ENCODE assay signal across 21 cellular contexts in the genomic region with DNA sequence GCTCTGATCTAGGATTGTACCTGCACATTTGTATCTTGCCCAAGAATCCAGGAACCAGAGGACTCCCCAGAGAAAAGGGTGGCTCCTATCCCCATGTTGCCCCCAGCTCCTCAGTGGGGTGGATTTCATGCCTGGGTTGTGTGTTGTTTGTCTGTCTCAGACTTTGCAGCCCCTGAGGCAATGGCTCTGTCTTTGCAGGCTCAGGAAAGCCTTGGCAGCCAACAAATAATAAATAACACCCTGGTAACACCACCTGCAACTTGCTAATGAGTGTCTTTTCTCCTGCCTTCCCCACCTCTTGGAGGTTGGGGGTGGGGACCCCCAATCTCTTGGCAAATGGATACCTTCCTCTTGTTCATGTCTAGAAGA.
DNase-seq lines count a peak whose midpoint lies in the region; TF ChIP-seq lines count a peak whose summit lies in the region.
"Had no signal": no experiment of that assay in that cellular context is flagged by ENCODE, and none has a peak within 500 bp of the region (broad histone marks: within the 10 kb centered on the region; RNA-seq: fewer than 3 reads in every experiment).

No MANE protein-coding gene starts in this region.

- no peaks in the 10 kb centered on the region for H3K9me3 Mint-ChIP-seq in activated naive CD4-positive, alpha-beta T cell treated with anti-CD3 and anti-CD28 coated beads, Interleukin-2, amount 10 ng/mL, durations not matched to agents 7 days and 5 days
- H3K9me3 Mint-ChIP-seq: CD4-positive, CD25-positive, alpha-beta regulatory T cell; CD8-positive, alpha-beta T cell; HFFc6 had no signal

- H4K20me1 ChIP-seq in PC-9 (ENCODE audit: insufficient read depth) = no peaks in the 10 kb centered on the region
- H4K20me1 ChIP-seq: BLaER1 had no signal

- H3K4me3 Mint-ChIP-seq in activated naive CD4-positive, alpha-beta T cell treated with anti-CD3 and anti-CD28 coated beads, Interleukin-2, amount 10 ng/mL, durations not matched to agents 7 days and 5 days = no peak overlapping the region
- H3K4me3 Mint-ChIP-seq: B cell; CD4-positive, CD25-positive, alpha-beta regulatory T cell; CD8-positive, alpha-beta T cell; HFFc6 had no signal

- H3K14ac ChIP-seq in trophoblast cell (ENCODE audit: low read length) = no peak overlapping the region

- no peaks in the 10 kb centered on the region for H3K27me3 ChIP-seq in PC-9 (ENCODE audit: insufficient read depth, low read depth)
- no peaks in the 10 kb centered on the region for H3K27me3 ChIP-seq in trophoblast cell (ENCODE audit: insufficient read depth, low read length)
- H3K27me3 ChIP-seq: BLaER1 had no signal

- CTCF ChIA-PET in activated naive CD4-positive, alpha-beta T cell treated with anti-CD3 and anti-CD28 coated beads, Interleukin-2, amount 10 ng/mL, durations not matched to agents 7 days and 5 days (lab: Charles Lee) = no interaction called here
- CTCF ChIA-PET in PC-9 (lab: Charles Lee) (no interaction called here), GM10248 (lab: Yijun Ruan, JAX) (interaction anchor here (0.9 to 1.8 kb wide), 2 partner anchors 11 to 13 kb away, joined by 3 to 5 read pairs; no protein-coding TSS in a partner anchor)

- no peak overlapping the region for H4K8ac ChIP-seq in trophoblast cell (ENCODE audit: low read depth, low read length)

- TF ChIP-seq CTCF in PC-9 (conservative IDR thresholded peaks at IDR 0.05) (no peak), epithelial cell of esophagus (IDR thresholded peaks at IDR 0.05; ENCODE audit: insufficient read depth, low read depth, low read length, missing control alignments) (no peak), GM10248 (IDR thresholded peaks at IDR 0.05; ENCODE audit: control extremely low read depth, extremely low read depth, low read depth, missing control alignments) (no peak)

- no peak overlapping the region for H2BK12ac ChIP-seq in trophoblast cell (ENCODE audit: low read length)

- H3K9me3 ChIP-seq in PC-9 (ENCODE audit: insufficient read depth, low read depth) = no peaks in the 10 kb centered on the region
- H3K9me3 ChIP-seq in trophoblast cell (ENCODE audit: insufficient read depth, low read depth, low read length) = no peaks in the 10 kb centered on the region
- H3K9me3 ChIP-seq: BLaER1, HAP-1 had no signal

- peaks cover 14% of the 10 kb centered on the region for H3K4me1 ChIP-seq in PC-9 (replicated peaks; ENCODE audit: insufficient read depth)
- peaks cover 7% of the 10 kb centered on the region in 2 experiments for H3K4me1 ChIP-seq in trophoblast cell (ENCODE audit: control insufficient read depth in 1 of 2, insufficient read depth in 2 of 2, low read length in 2 of 2)
- H3K4me1 ChIP-seq: BLaER1, HAP-1 had no signal

- H3K27ac Mint-ChIP-seq in activated naive CD4-positive, alpha-beta T cell treated with anti-CD3 and anti-CD28 coated beads, Interleukin-2, amount 10 ng/mL, durations not matched to agents 7 days and 5 days = peak overlapping the region; percentile 29
- H3K27ac Mint-ChIP-seq: B cell; CD4-positive, CD25-positive, alpha-beta regulatory T cell; CD8-positive, alpha-beta T cell; HFFc6 had no signal

- H3K27ac ChIP-seq in PC-9 (no peak overlapping the region), trophoblast cell (ENCODE audit: low read depth, low read length) (no peak overlapping the region)
- H3K27ac ChIP-seq: 22Rv1, BLaER1, C4-2B had no signal

- intact Hi-C loops in PC-9 (cut with micrococcal nuclease; ENCODE audit: unreplicated experiment) = no loop called here

- no peak overlapping the region for H3K18ac ChIP-seq in trophoblast cell (ENCODE audit: low read length)

- no peak overlapping the region for H2BK5ac ChIP-seq in trophoblast cell (ENCODE audit: low read depth, low read length, poor library complexity)

- no peaks in the 10 kb centered on the region for H3K79me1 ChIP-seq in trophoblast cell (ENCODE audit: low read length)

- H3K4me3 ChIP-seq in PC-9 (no peak overlapping the region), epithelial cell of esophagus (ENCODE audit: low read length) (no peak overlapping the region), trophoblast cell (ENCODE audit: low read depth, low read length) (no peak overlapping the region)
- H3K4me3 ChIP-seq: BLaER1, HAP-1 had no signal

- H3K4me1 Mint-ChIP-seq in activated naive CD4-positive, alpha-beta T cell treated with anti-CD3 and anti-CD28 coated beads, Interleukin-2, amount 10 ng/mL, durations not matched to agents 7 days and 5 days = no peaks in the 10 kb centered on the region
- H3K4me1 Mint-ChIP-seq: CD4-positive, CD25-positive, alpha-beta regulatory T cell had no signal

- BruUV-seq in PC-9 (replicated peaks; lab: Mats Ljungman, UMichigan) = no TSS peak

- no peaks in the 10 kb centered on the region; the same call in 1 of the 2 replicates for H3K9me2 ChIP-seq in PC-9 (ENCODE audit: insufficient read depth)

- H4K91ac ChIP-seq in trophoblast cell (ENCODE audit: low read depth, low read length) = no peak overlapping the region

- no peak for DNase-seq in activated naive CD4-positive, alpha-beta T cell treated with anti-CD3 and anti-CD28 coated beads, Interleukin-2, amount 10 ng/mL, durations not matched to agents 7 days and 5 days
- no peak for DNase-seq in activated naive CD4-positive, alpha-beta T cell treated with Interleukin-2 at 50 U/mL for 16 hours
- no peak for DNase-seq in PC-9
- DNase-seq in epithelial cell of esophagus (ENCODE audit: low read depth) = peak; percentile 56
- no peak for DNase-seq in trophoblast cell
- DNase-seq in GM10248 (ENCODE audit: extremely low spot score) = no peak
- DNase-seq in HPDE6-E6E7 (ENCODE audit: extremely low spot score) = no peak
- DNase-seq in COR-L47 (lab: John Stamatoyannopoulos, UW) = no peak
- DNase-seq: CD4-positive, CD25-positive, alpha-beta regulatory T cell; CD8-positive, alpha-beta T cell; DMS 273 treated with DMSO at 0.1 percent for 48 hours; DMS79; EL; GF-D8; GOT3; HFFc6 had no signal

- H3K79me2 ChIP-seq in PC-9 (ENCODE audit: low read depth) = no peaks in the 10 kb centered on the region
- H3K79me2 ChIP-seq in trophoblast cell (ENCODE audit: control insufficient read depth, insufficient read depth, low read length, poor library complexity) = no peaks in the 10 kb centered on the region

- H3K9ac ChIP-seq in trophoblast cell (ENCODE audit: low read length) = no peak overlapping the region
- H3K9ac ChIP-seq: BLaER1 had no signal

- no peak overlapping the region for H2AK5ac ChIP-seq in trophoblast cell (ENCODE audit: low read length)

- H2BK120ac ChIP-seq in trophoblast cell (ENCODE audit: insufficient read depth, low read length, poor library complexity) = no peak overlapping the region

- H4K12ac ChIP-seq in trophoblast cell (ENCODE audit: low read depth, low read length) = no peak overlapping the region

- peaks cover 47% of the 10 kb centered on the region for H3K27me3 Mint-ChIP-seq in activated naive CD4-positive, alpha-beta T cell treated with anti-CD3 and anti-CD28 coated beads, Interleukin-2, amount 10 ng/mL, durations not matched to agents 7 days and 5 days

- H3K4ac ChIP-seq in trophoblast cell (ENCODE audit: low read depth, low read length) = no peak overlapping the region

- H3K4me2 ChIP-seq in PC-9 (peak overlapping the region; percentile 27; the same call in 1 of the 2 replicates), trophoblast cell (ENCODE audit: low read length) (peak overlapping the region; percentile 19)
- H3K4me2 ChIP-seq: BLaER1 had no signal

- H3K23ac ChIP-seq in trophoblast cell (ENCODE audit: low read length) = no peak overlapping the region

- H2AFZ ChIP-seq in PC-9 (no peak overlapping the region), trophoblast cell (ENCODE audit: insufficient read depth, low read length, poor library complexity) (no peak overlapping the region)

- H3K36me3 ChIP-seq in PC-9 (ENCODE audit: low read depth) (no peaks in the 10 kb centered on the region), trophoblast cell (ENCODE audit: control insufficient read depth in 1 of 2, insufficient read depth in 2 of 2, low read length in 2 of 2) (no peaks in the 10 kb centered on the region)
- H3K36me3 ChIP-seq: BLaER1, HAP-1 had no signal

- no peaks in the 10 kb centered on the region; the same call in 1 of the 2 replicates for H3F3A ChIP-seq in PC-9 (ENCODE audit: insufficient read depth, low read depth)

- no peaks in the 10 kb centered on the region for H3K36me3 Mint-ChIP-seq in activated naive CD4-positive, alpha-beta T cell treated with anti-CD3 and anti-CD28 coated beads, Interleukin-2, amount 10 ng/mL, durations not matched to agents 7 days and 5 days
- H3K36me3 Mint-ChIP-seq: CD4-positive, CD25-positive, alpha-beta regulatory T cell; CD8-positive, alpha-beta T cell had no signal

- POLR2A ChIA-PET in PC-9 (lab: Charles Lee; ENCODE audit: unreplicated experiment) = no interaction called here
- POLR2A ChIA-PET in GM10248 (lab: Yijun Ruan, JAX) = no interaction called here
